8 cellular contexts compared by ENCODE assay signal in genomic region chr1:192805832-192806323, GRCh38. TPM values are rescaled to one million over a fixed set of nuclear protein-coding genes. Genes with fewer than 3 reads are reported as not detected.
A peak's percentile ranks its signal among the peaks of the same experiment; 100 is the strongest.
DNase-seq lines count a peak whose midpoint lies in the region; ATAC-seq and TF ChIP-seq lines count a peak whose summit lies in the region.

No MANE protein-coding gene starts in this region.

- H3K4me1 ChIP-seq in upper lobe of right lung: peaks cover 13% of the 10 kb centered on the region

- H3K9me3 ChIP-seq in upper lobe of right lung: no peaks in the 10 kb centered on the region

- DNase-seq in NCI-H2029 (lab: John Stamatoyannopoulos, UW) (peak; percentile 6), NCI-H2029 treated with DMSO at 0.1 percent for 48 hours (lab: John Stamatoyannopoulos, UW) (no peak), NCI-H526 treated with DMSO at 0.1 percent for 48 hours (lab: John Stamatoyannopoulos, UW) (peak; percentile 19), astrocyte of the hippocampus (ENCODE audit: low read depth, low spot score) (peak; percentile 86), kidney tubule cell (ENCODE audit: low spot score) (peak; percentile 81), upper lobe of right lung (no peak)

- H3K4me3 ChIP-seq in upper lobe of right lung: no peak overlapping the region

- intact Hi-C loops in upper lobe of right lung (cut with DNase I): no loop called here

- no peaks in the 10 kb centered on the region for H3K27me3 ChIP-seq in upper lobe of right lung

- H3K36me3 ChIP-seq in upper lobe of right lung: peaks cover under 1% of the 10 kb centered on the region

- no peak overlapping the region for H3K27ac ChIP-seq in upper lobe of right lung

- TF ChIP-seq CTCF in upper lobe of right lung (IDR thresholded peaks at IDR 0.05): peak; percentile 64

- ATAC-seq in GM18907 (IDR thresholded peaks at IDR 0.05; ENCODE audit: unreplicated experiment) (peak; percentile 35), HG03175 (IDR thresholded peaks at IDR 0.05; ENCODE audit: unreplicated experiment) (peak; percentile 29), upper lobe of right lung (peak; percentile 48)

RNA-seq across cellular contexts. Expression of gene RGS2, which starts 3.0 kb away (rescaled TPM):
- 49.0 TPM for total RNA-seq in upper lobe of right lung

Comparison
In these comparisons a context has a peak if more than half of its experiments do, and no peak if none do; other contexts are left out.
1. DNase-seq: peak in NCI-H2029 (single experiment), NCI-H526 treated with DMSO at 0.1 percent for 48 hours (single experiment), astrocyte of the hippocampus (single experiment) and kidney tubule cell (single experiment); none in NCI-H2029 treated with DMSO at 0.1 percent for 48 hours (single experiment) and upper lobe of right lung (single experiment).
2. Peak in every context shown above with its lines, with median percentiles within 50 percentile points of each other: ATAC-seq.